8 cellular contexts compared by ENCODE assay signal in the genomic region with DNA sequence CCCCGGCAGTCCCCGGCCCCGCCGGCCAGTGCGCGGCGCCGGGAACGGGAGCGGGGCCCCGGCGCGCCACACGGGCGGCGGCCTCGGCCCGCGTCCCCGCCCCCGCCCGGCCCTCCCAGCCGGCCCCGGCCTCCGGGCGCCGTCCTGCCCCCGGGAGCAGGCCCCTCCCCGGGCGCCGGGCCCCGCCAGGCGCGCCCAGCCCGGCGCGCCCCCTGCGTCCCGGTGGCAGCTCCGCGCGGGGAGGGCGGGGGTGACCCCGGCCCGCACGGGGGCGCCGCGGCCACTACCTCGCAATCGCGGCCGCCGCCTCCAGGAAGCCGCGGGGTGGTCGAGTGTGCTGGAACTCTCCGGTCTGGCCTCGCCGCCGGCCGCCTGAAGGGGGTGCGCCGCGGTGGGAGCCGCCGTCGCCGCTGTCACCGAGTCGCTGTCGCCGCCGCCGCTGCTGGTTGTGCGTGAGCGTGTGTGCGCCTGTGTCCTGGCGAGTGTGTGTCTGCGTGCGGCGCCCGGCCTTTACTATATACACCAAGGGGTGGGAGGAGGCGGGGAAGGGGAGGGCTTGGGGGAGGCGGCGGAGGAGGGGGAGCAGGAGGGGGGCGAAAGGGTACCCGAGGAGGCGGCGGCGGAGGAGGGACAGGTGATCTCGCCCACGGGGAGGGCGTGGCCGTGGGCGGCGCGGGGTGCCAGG. TPM values are rescaled to one million over a fixed set of nuclear protein-coding genes. Genes with fewer than 3 reads are reported as not detected.
A peak's percentile ranks its signal among the peaks of the same experiment; 100 is the strongest.
DNase-seq lines count a peak whose midpoint lies in the region; ATAC-seq and TF ChIP-seq lines count a peak whose summit lies in the region.

A gene (minus strand): TSS at position 488 of the 685 bp plus-strand sequence. CDS start 59,288 bp downstream, outside the sequence.

- H3K4me1 Mint-ChIP-seq in immature natural killer cell = peaks cover 0 to 2% of the 10 kb centered on the region in 2 donors

- H3K36me3 ChIP-seq in ascending aorta = no peaks in the 10 kb centered on the region

- intact Hi-C loops in ascending aorta (cut with DNase I) = loop anchor here (2.0 to 10.0 kb wide), 3 partner anchors 44 to 1264 kb away; a partner anchor contains a TSS

- peak within 1 kb of the TSS; percentile 64 to 86 for H3K4me3 ChIP-seq in ascending aorta

- no peak for ATAC-seq in HG02798 (IDR thresholded peaks at IDR 0.05; ENCODE audit: poor library complexity, unreplicated experiment)

- no peak within 1 kb of the TSS for H3K27ac Mint-ChIP-seq in immature natural killer cell

- POLR2A ChIA-PET in RWPE1 (lab: Yijun Ruan, JAX; ENCODE audit: low non-redundant PET) = no interaction called here

- H3K4me3 Mint-ChIP-seq in immature natural killer cell = peak within 1 kb of the TSS; percentile 9 to 52 (median 31)

- no peaks in the 10 kb centered on the region for H3K4me1 ChIP-seq in ascending aorta

- no peaks in the 10 kb centered on the region for H3K27me3 ChIP-seq in ascending aorta

- peak; percentile 59 for DNase-seq in NCI-H2227 (lab: John Stamatoyannopoulos, UW; ENCODE audit: unreplicated experiment)
- no peak for DNase-seq in ascending aorta (ENCODE audit: low spot score in 2 of 2)
- no peak for DNase-seq in immature natural killer cell
- peak; percentile 3 for DNase-seq in stimulated activated CD4-positive, alpha-beta T cell treated with anti-CD3 and anti-CD28 coated beads, Interleukin-1b, Interleukin-23, amount 100 ng/mL, for 48 hours
- no peak for DNase-seq in AG08395 (ENCODE audit: low spot score)
- no peak for DNase-seq in RWPE1 (ENCODE audit: low spot score)

- no peak within 1 kb of the TSS for H3K27ac ChIP-seq in C4-2B
- peak within 1 kb of the TSS; percentile 61 to 63 for H3K27ac ChIP-seq in ascending aorta
- no peak within 1 kb of the TSS for H3K27ac ChIP-seq in RWPE1

- H3K9me3 ChIP-seq in ascending aorta = no peaks in the 10 kb centered on the region

- peaks cover 0 to 21% (median 10%) of the 10 kb centered on the region in 3 donors for H3K27me3 Mint-ChIP-seq in immature natural killer cell (ENCODE audit: low read depth in 3 of 3)

- no peaks in the 10 kb centered on the region for H3K36me3 Mint-ChIP-seq in immature natural killer cell

- TF ChIP-seq CTCF in C4-2B (conservative IDR thresholded peaks at IDR 0.05) = peak; percentile 12
- peak in 1 of 3 experiments; percentile 10 for TF ChIP-seq CTCF in ascending aorta (IDR thresholded peaks at IDR 0.05)
- TF ChIP-seq CTCF in RWPE1 (conservative IDR thresholded peaks at IDR 0.05; ENCODE audit: low read depth) = no peak

- CTCF ChIA-PET in RWPE1 (lab: Yijun Ruan, JAX) = no interaction called here

- no peaks in the 10 kb centered on the region for H3K9me3 Mint-ChIP-seq in immature natural killer cell

RNA-seq across cellular contexts. Expression of the gene that starts here (rescaled TPM):
- 21.5 TPM for total RNA-seq in ascending aorta
- not detected for polyA plus RNA-seq in immature natural killer cell

Comparison
In these comparisons a context has a peak if more than half of its experiments do, and no peak if none do; other contexts are left out.
1. H3K27ac ChIP-seq: peak in ascending aorta (2 of 2); none in C4-2B (single experiment) and RWPE1 (single experiment).
2. DNase-seq: peak in NCI-H2227 (single experiment) and stimulated activated CD4-positive, alpha-beta T cell treated with anti-CD3 and anti-CD28 coated beads, Interleukin-1b, Interleukin-23, amount 100 ng/mL, for 48 hours (single experiment); none in ascending aorta (0 of 2), immature natural killer cell (0 of 3), AG08395 (single experiment) and RWPE1 (single experiment).